In genomic region chr22:31345331-31346254, GRCh38 we compare ENCODE assay signal across 8 cellular contexts. TPM values are rescaled to one million over a fixed set of nuclear protein-coding genes. Genes with fewer than 3 reads are reported as not detected.
DNase-seq lines count a peak whose midpoint lies in the region; ATAC-seq and TF ChIP-seq lines count a peak whose summit lies in the region.

No MANE protein-coding gene starts in this region.

- TF ChIP-seq POLR2A in erythroblast (IDR thresholded peaks at IDR 0.05; ENCODE audit: low read length): no peak

- DNase-seq in CD14-positive monocyte (ENCODE audit: low spot score): peak; percentile 72
- peak; percentile 90 for DNase-seq in activated T-cell treated with anti-CD3 and anti-CD28 coated beads for 48 hours (ENCODE audit: low read depth)
- peak; percentile 93 to 95 for DNase-seq in erythroblast (lab: John Stamatoyannopoulos, UW)
- DNase-seq in stimulated activated CD8-positive, alpha-beta memory T cell treated with anti-CD3 and anti-CD28 coated beads, Interleukin-4, amount 100 ng/mL, for 48 hours: peak; percentile 90

- peaks cover 51% of the 10 kb centered on the region for H4K20me1 ChIP-seq in OCI-LY3 (ENCODE audit: insufficient read depth, low read length)

- peaks cover 2 to 3% (median 2%) of the 10 kb centered on the region in 3 donors for H3K27me3 Mint-ChIP-seq in CD14-positive monocyte (ENCODE audit: low read depth in 3 of 3)

- TF ChIP-seq CTCF in CD14-positive monocyte (IDR thresholded peaks at IDR 0.05) (peak; percentile 97), OCI-LY3 (IDR thresholded peaks at IDR 0.05; ENCODE audit: low read depth, low read length) (peak; percentile 79)

- H3K9me3 Mint-ChIP-seq in CD14-positive monocyte: no peaks in the 10 kb centered on the region

- H3K79me2 ChIP-seq in OCI-LY3 (ENCODE audit: low read length): peaks cover 61% of the 10 kb centered on the region

- H3K36me3 ChIP-seq in HUES6 (ENCODE audit: control insufficient read depth, insufficient read depth, low read length): peaks cover 30% of the 10 kb centered on the region
- H3K36me3 ChIP-seq in OCI-LY3 (replicated peaks; ENCODE audit: low read depth, low read length): peaks cover 45% of the 10 kb centered on the region
- H3K36me3 ChIP-seq in mucosa of stomach (ENCODE audit: control insufficient read depth, insufficient read depth, low read length): no peaks in the 10 kb centered on the region

- H3K27me3 ChIP-seq in HUES6 (ENCODE audit: control insufficient read depth, insufficient read depth, low read length): no peaks in the 10 kb centered on the region
- no peaks in the 10 kb centered on the region for H3K27me3 ChIP-seq in OCI-LY3 (ENCODE audit: low read depth, low read length)
- H3K27me3 ChIP-seq in mucosa of stomach (ENCODE audit: control insufficient read depth, insufficient read depth, low read length): no peaks in the 10 kb centered on the region

- H3K4me3 Mint-ChIP-seq in CD14-positive monocyte: peak overlapping the region; percentile 81 to 90

- H3K4me1 ChIP-seq in HUES6 (ENCODE audit: control insufficient read depth, insufficient read depth, low read length) (peaks cover 35% of the 10 kb centered on the region), OCI-LY3 (ENCODE audit: low read length) (peaks cover 25% of the 10 kb centered on the region), mucosa of stomach (ENCODE audit: control insufficient read depth, insufficient read depth, low read length) (peaks cover 42% of the 10 kb centered on the region)

- peaks cover 25 to 32% of the 10 kb centered on the region in 2 donors for H3K36me3 Mint-ChIP-seq in CD14-positive monocyte

- no peaks in the 10 kb centered on the region for H3K9me3 ChIP-seq in HUES6 (ENCODE audit: control insufficient read depth, insufficient read depth, low read depth, low read length)
- H3K9me3 ChIP-seq in OCI-LY3 (ENCODE audit: insufficient read depth, low read length): no peaks in the 10 kb centered on the region
- no peaks in the 10 kb centered on the region for H3K9me3 ChIP-seq in mucosa of stomach (ENCODE audit: control insufficient read depth, low read length)

- H2AFZ ChIP-seq in OCI-LY3 (ENCODE audit: low read depth, low read length): no peak overlapping the region

- H3K4me1 Mint-ChIP-seq in CD14-positive monocyte: peaks cover 57% of the 10 kb centered on the region

- H3K27ac Mint-ChIP-seq in CD14-positive monocyte: peak overlapping the region in 6 of 7 donors; percentile 58 to 85 (median 68)

- intact Hi-C loops in CD14-positive monocyte (cut with micrococcal nuclease): loop anchor here (2.0 to 10.0 kb wide), 4 partner anchors 52 to 289 kb away; partner anchors contain the start of gene DRG1 (in 2 of the 2)

- peak overlapping the region; percentile 86 for H3K4me3 ChIP-seq in HUES6 (ENCODE audit: low read depth, low read length)
- peak overlapping the region; percentile 77 for H3K4me3 ChIP-seq in OCI-LY3 (ENCODE audit: low read length)
- H3K4me3 ChIP-seq in mucosa of stomach (ENCODE audit: low read length): peak overlapping the region; percentile 31

- H3K9ac ChIP-seq in HUES6 (ENCODE audit: low read length) (peak overlapping the region; percentile 91), OCI-LY3 (ENCODE audit: low read length) (peak overlapping the region; percentile 86), mucosa of stomach (ENCODE audit: low read length) (peak overlapping the region; percentile 73)

- peak overlapping the region; percentile 69 for H3K4me2 ChIP-seq in OCI-LY3 (ENCODE audit: low read length)

- H3K27ac ChIP-seq in HUES6 (ENCODE audit: low read depth, low read length) (peak overlapping the region; percentile 81; the same call in 1 of the 2 replicates), OCI-LY3 (ENCODE audit: low read length) (peak overlapping the region; percentile 75)

- ATAC-seq in GM19397 (IDR thresholded peaks at IDR 0.05; ENCODE audit: unreplicated experiment): peak; percentile 49

RNA-seq across cellular contexts. Expression of gene PATZ1, which starts 0.6 kb away (rescaled TPM):
- polyA plus RNA-seq in CD14-positive monocyte: 1 to 10 TPM; 1.8 to 2.0 TPM

RNA-seq across cellular contexts. Expression of gene PIK3IP1, which starts 53.3 kb away (rescaled TPM):
- 10 to 100 TPM; 21.8 to 21.9 TPM for polyA plus RNA-seq in CD14-positive monocyte

RNA-seq across cellular contexts. Expression of gene DRG1, which starts 53.8 kb away (rescaled TPM):
- polyA plus RNA-seq in CD14-positive monocyte: 10 to 100 TPM; 68.2 to 81.3 TPM

Comparison
In these comparisons a context has a peak if more than half of its experiments do, and no peak if none do; other contexts are left out.
1. Peak in every context shown above with its lines: DNase-seq, ATAC-seq, H3K4me3 ChIP-seq and H3K27ac ChIP-seq.
2. H3K4me3 ChIP-seq: peak in every context shown above with its lines; median percentile 86 in HUES6; 77 in OCI-LY3; 31 in mucosa of stomach.